Comparison of ENCODE assay signal across 18 cellular contexts in genomic region chr10:35876248-35876647, GRCh38.
A peak's percentile ranks its signal among the peaks of the same experiment; 100 is the strongest.
DNase-seq lines count a peak whose midpoint lies in the region; ATAC-seq and TF ChIP-seq lines count a peak whose summit lies in the region.
"Had no signal": no experiment of that assay in that cellular context is flagged by ENCODE, and none has a peak within 500 bp of the region (broad histone marks: within the 10 kb centered on the region; RNA-seq: fewer than 3 reads in every experiment).

No MANE protein-coding gene starts in this region.

- H3K4me3 ChIP-seq in RWPE2 (ENCODE audit: severe bottlenecking) (no peak overlapping the region), fibroblast of villous mesenchyme (ENCODE audit: low read depth, low read length) (no peak overlapping the region)
- H3K4me3 ChIP-seq: coronary artery, left lung, vagina had no signal

- no peak for TF ChIP-seq CTCF in RWPE2 (IDR thresholded peaks at IDR 0.05; ENCODE audit: poor library complexity, severe bottlenecking)
- TF ChIP-seq CTCF in fibroblast of villous mesenchyme (IDR thresholded peaks at IDR 0.05; ENCODE audit: insufficient read depth, low read depth, low read length): no peak

- DNase-seq in Daoy (ENCODE audit: low read depth) (peak; percentile 24), RWPE2 (ENCODE audit: low spot score) (no peak), fibroblast of villous mesenchyme (ENCODE audit: low read depth) (peak; percentile 86), renal cortical epithelial cell (ENCODE audit: low read depth) (peak; percentile 64), MV-4-11 (lab: John Stamatoyannopoulos, UW) (no peak), nucleus accumbens (lab: John Stamatoyannopoulos, UW) (no peak), mucosa of gallbladder (ENCODE audit: low spot score) (no peak), NCI-H2227 (lab: John Stamatoyannopoulos, UW; ENCODE audit: unreplicated experiment) (no peak)
- DNase-seq: amygdala; BE2C; DMS53; left lung; NCI-H2029 treated with DMSO at 0.1 percent for 48 hours; NCI-H526 treated with DMSO at 0.1 percent for 48 hours; stimulated activated CD4-positive, alpha-beta T cell treated with anti-CD3 and anti-CD28 coated beads, Interleukin-15, amount 100 ng/mL, for 24 hours had no signal

- H3K9me3 ChIP-seq in RWPE2 (ENCODE audit: severe bottlenecking): no peaks in the 10 kb centered on the region
- H3K9me3 ChIP-seq: BE2C, left lung, vagina had no signal

- no peaks in the 10 kb centered on the region for H3K4me1 ChIP-seq in RWPE2 (ENCODE audit: insufficient read depth, poor library complexity, severe bottlenecking)
- H3K4me1 ChIP-seq: BE2C, left lung, vagina had no signal

- no peaks in the 10 kb centered on the region for H3K27me3 ChIP-seq in RWPE2 (ENCODE audit: insufficient read depth, poor library complexity, severe bottlenecking)
- H3K27me3 ChIP-seq: BE2C, left lung, vagina had no signal

- H3K27ac ChIP-seq in RWPE2 (ENCODE audit: poor library complexity, severe bottlenecking): no peak overlapping the region
- H3K27ac ChIP-seq: coronary artery, left lung, vagina had no signal

- H3K36me3 ChIP-seq in RWPE2 (ENCODE audit: low read depth): no peaks in the 10 kb centered on the region
- H3K36me3 ChIP-seq: BE2C, left lung, vagina had no signal

- ATAC-seq in RWPE2 (ENCODE audit: low read depth): 0 out of 3 replicates have a peak, but pooled peaks have one; percentile 29
- ATAC-seq: left lung, WTC11 had no signal

Comparison
In these comparisons a context has a peak if more than half of its experiments do, and no peak if none do; other contexts are left out.
1. DNase-seq: peak in Daoy (single experiment), fibroblast of villous mesenchyme (single experiment) and renal cortical epithelial cell (single experiment); none in RWPE2 (single experiment), MV-4-11 (single experiment), nucleus accumbens (0 of 56), mucosa of gallbladder (single experiment) and NCI-H2227 (single experiment).